ENCODE assay signal across 13 cellular contexts in the genomic region with DNA sequence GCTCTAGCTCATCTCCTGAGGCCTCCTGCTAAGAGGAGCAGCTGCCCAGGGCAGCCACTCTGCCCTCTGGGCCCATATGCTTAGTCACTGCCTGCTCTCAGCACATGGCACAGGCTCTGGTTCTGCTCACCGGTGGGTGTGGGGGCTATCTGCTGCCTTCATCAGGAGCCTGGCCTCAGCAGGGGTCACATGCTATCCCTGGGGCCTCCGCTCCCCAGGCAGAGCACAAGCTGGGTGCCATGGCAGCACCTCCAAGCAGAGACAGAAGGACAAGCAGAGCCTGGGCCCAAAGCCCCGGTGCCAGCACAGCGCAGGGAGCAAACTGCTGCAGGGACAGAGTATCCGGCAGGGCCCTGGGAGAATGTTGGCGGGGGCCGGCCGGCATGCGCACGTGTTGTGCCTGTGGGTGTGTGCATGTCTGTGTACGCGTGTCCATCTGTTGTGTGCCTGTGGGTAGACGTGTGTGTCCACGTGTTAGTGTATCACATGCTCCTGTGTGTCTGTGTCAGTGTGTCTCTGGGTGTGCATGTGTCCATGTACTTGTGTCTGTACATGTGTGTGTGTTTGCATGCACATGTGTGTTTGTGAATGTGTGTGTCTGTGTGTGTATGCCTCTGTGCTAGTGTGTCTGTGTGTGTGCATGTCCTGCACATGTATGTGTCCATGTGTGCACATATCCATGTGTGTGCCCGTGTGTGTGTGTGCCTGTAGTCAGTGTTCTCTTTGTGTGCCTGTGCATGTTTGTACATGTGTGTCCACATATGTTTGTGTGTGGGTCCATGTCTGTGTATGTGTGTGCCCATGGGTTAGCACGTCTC.
DNase-seq lines count a peak whose midpoint lies in the region; ATAC-seq, FAIRE-seq and TF ChIP-seq lines count a peak whose summit lies in the region.
"Had no signal": no experiment of that assay in that cellular context is flagged by ENCODE, and none has a peak within 500 bp of the region (broad histone marks: within the 10 kb centered on the region; RNA-seq: fewer than 3 reads in every experiment).

No MANE protein-coding gene starts in this region.

- H3K9me3 Mint-ChIP-seq in memory B cell: no peaks in the 10 kb centered on the region
- H3K9me3 Mint-ChIP-seq in natural killer cell treated with Interleukin-12 subunit alpha and Interleukin-12 subunit beta and Interleukin-15 and Interleukin-18, amount 100 ng/mL, for 72 hours: no peaks in the 10 kb centered on the region

- no peak overlapping the region for H3K4me3 ChIP-seq in RWPE2 (ENCODE audit: severe bottlenecking)
- H3K4me3 ChIP-seq: heart left ventricle had no signal

- H3K27ac Mint-ChIP-seq in memory B cell: peak overlapping the region; percentile 83
- H3K27ac Mint-ChIP-seq in natural killer cell treated with Interleukin-12 subunit alpha and Interleukin-12 subunit beta and Interleukin-15 and Interleukin-18, amount 100 ng/mL, for 72 hours: no peak overlapping the region

- H3K27me3 Mint-ChIP-seq in memory B cell: no peaks in the 10 kb centered on the region
- H3K27me3 Mint-ChIP-seq in natural killer cell treated with Interleukin-12 subunit alpha and Interleukin-12 subunit beta and Interleukin-15 and Interleukin-18, amount 100 ng/mL, for 72 hours: peaks cover 0 to 2% of the 10 kb centered on the region in 2 donors

- H3K27me3 ChIP-seq in RWPE2 (ENCODE audit: insufficient read depth, poor library complexity, severe bottlenecking): no peaks in the 10 kb centered on the region
- H3K27me3 ChIP-seq: heart left ventricle had no signal

- POLR2A ChIA-PET in GM10248 (lab: Yijun Ruan, JAX): interaction anchor here (1.0 kb wide), 1 partner anchor 8 kb away, joined by 4 read pairs; no protein-coding TSS in a partner anchor

- no peaks in the 10 kb centered on the region for H3K36me3 ChIP-seq in RWPE2 (ENCODE audit: low read depth)
- H3K36me3 ChIP-seq: heart left ventricle had no signal

- no peaks in the 10 kb centered on the region for H3K4me1 ChIP-seq in RWPE2 (ENCODE audit: insufficient read depth, poor library complexity, severe bottlenecking)
- H3K4me1 ChIP-seq: heart left ventricle had no signal

- peaks cover 20% of the 10 kb centered on the region for H3K36me3 Mint-ChIP-seq in memory B cell
- no peaks in the 10 kb centered on the region for H3K36me3 Mint-ChIP-seq in natural killer cell treated with Interleukin-12 subunit alpha and Interleukin-12 subunit beta and Interleukin-15 and Interleukin-18, amount 100 ng/mL, for 72 hours

- peak overlapping the region; percentile 51 for H3K4me3 Mint-ChIP-seq in memory B cell
- H3K4me3 Mint-ChIP-seq in natural killer cell treated with Interleukin-12 subunit alpha and Interleukin-12 subunit beta and Interleukin-15 and Interleukin-18, amount 100 ng/mL, for 72 hours: no peak overlapping the region

- H3K4me1 Mint-ChIP-seq in memory B cell: peaks cover 17% of the 10 kb centered on the region
- H3K4me1 Mint-ChIP-seq in natural killer cell treated with Interleukin-12 subunit alpha and Interleukin-12 subunit beta and Interleukin-15 and Interleukin-18, amount 100 ng/mL, for 72 hours (ENCODE audit: low read depth in 2 of 2): no peaks in the 10 kb centered on the region

- no peak for FAIRE-seq in GM12891 (lab: Jason Lieb, UNC)
- FAIRE-seq: GM12892, RCC 7860 had no signal

- no peak for TF ChIP-seq CTCF in RWPE2 (IDR thresholded peaks at IDR 0.05; ENCODE audit: poor library complexity, severe bottlenecking)
- no peak for TF ChIP-seq CTCF in GM10248 (IDR thresholded peaks at IDR 0.05; ENCODE audit: control extremely low read depth, extremely low read depth, low read depth, missing control alignments)

- CTCF ChIA-PET in GM10248 (lab: Yijun Ruan, JAX): interaction anchor here (1.0 kb wide), 2 partner anchors 147 to 251 kb away, joined by 3 read pairs; no protein-coding TSS in a partner anchor

- peak; percentile 98 for TF ChIP-seq POLR2A in GM12891 (IDR thresholded peaks at IDR 0.05; ENCODE audit: low read depth, low read length)

- ATAC-seq in RWPE2 (ENCODE audit: low read depth) (no peak), memory B cell (ENCODE audit: low read depth) (no peak), GM19351 (IDR thresholded peaks at IDR 0.05; ENCODE audit: unreplicated experiment) (no peak)
- no peak for ATAC-seq in natural killer cell treated with Interleukin-12 subunit alpha and Interleukin-12 subunit beta and Interleukin-15 and Interleukin-18, amount 100 ng/mL, for 72 hours
- ATAC-seq: heart left ventricle had no signal

- peaks cover 12% of the 10 kb centered on the region for H3K9me3 ChIP-seq in RWPE2 (ENCODE audit: severe bottlenecking)
- H3K9me3 ChIP-seq: heart left ventricle had no signal

- DNase-seq in CMK (ENCODE audit: low read depth) (peak; percentile 41), GM12891 (ENCODE audit: insufficient read length, low spot score) (no peak), RWPE2 (ENCODE audit: low spot score) (peak; percentile 62), memory B cell (ENCODE audit: low spot score in 2 of 2) (no peak), ACHN (no peak), GM10248 (ENCODE audit: extremely low spot score) (no peak)
- DNase-seq in natural killer cell treated with Interleukin-12 subunit alpha and Interleukin-12 subunit beta and Interleukin-15 and Interleukin-18, amount 100 ng/mL, for 72 hours (ENCODE audit: low spot score): no peak
- DNase-seq: Calu3, KBM-7 had no signal

- H3K27ac ChIP-seq in RWPE2 (ENCODE audit: poor library complexity, severe bottlenecking): no peak overlapping the region
- H3K27ac ChIP-seq: heart left ventricle had no signal

- in situ Hi-C loops in ACHN (cut with HindIII; ENCODE audit: low pct_ligation_motif_present, low pct_unique_long_range_greater_than_20kb, low sequenced_read_pairs): no loop called here

TF ChIP-seq in GM12891, 5 proteins besides CTCF, POLR2A, EP300 and RAD21:
- TF ChIP-seq POLR2AphosphoS5 (IDR thresholded peaks at IDR 0.05; ENCODE audit: low read depth, low read length) (peak; percentile 98), POU2F2 (IDR thresholded peaks at IDR 0.05; ENCODE audit: low read depth, low read length) (peak; percentile 89), PAX5 (IDR thresholded peaks at IDR 0.05; ENCODE audit: insufficient read depth, low read length, severe bottlenecking) (no peak), TAF1 (IDR thresholded peaks at IDR 0.05; ENCODE audit: low read depth, low read length) (peak; percentile 51; the same call in 1 of the 2 replicates), SPI1 (IDR thresholded peaks at IDR 0.05; ENCODE audit: low read depth, low read length) (no peak)

Comparison
In these comparisons a context has a peak if more than half of its experiments do, and no peak if none do; other contexts are left out.
1. DNase-seq: peak in CMK (single experiment) and RWPE2 (single experiment); none in GM12891 (single experiment), memory B cell (0 of 2), ACHN (single experiment), GM10248 (single experiment) and natural killer cell treated with Interleukin-12 subunit alpha and Interleukin-12 subunit beta and Interleukin-15 and Interleukin-18, amount 100 ng/mL, for 72 hours (single experiment).